ENCODE assay signal across 1 cellular context in genomic region chr9:738209-738915, GRCh38.
TF ChIP-seq lines count a peak whose summit lies in the region.

No MANE protein-coding gene starts in this region.

TF ChIP-seq in SK-N-SH, 30 proteins besides CTCF, POLR2A, EP300 and RAD21 (continued from another document):
- TF ChIP-seq IRF3 (IDR thresholded peaks at IDR 0.05; ENCODE audit: low read depth, low read length) (no peak), TEAD4 (IDR thresholded peaks at IDR 0.05; ENCODE audit: borderline replicate concordance, insufficient read depth) (no peak), TCF12 (IDR thresholded peaks at IDR 0.05) (peak; percentile 24; the same call in 1 of the 2 replicates), MAX (IDR thresholded peaks at IDR 0.05; ENCODE audit: low read depth) (0 out of 2 replicates have a peak, but pooled peaks have one; percentile 26), SMC3 (IDR thresholded peaks at IDR 0.05; ENCODE audit: low read depth, low read length) (no peak), PBX3 (IDR thresholded peaks at IDR 0.05) (no peak), TAF1 (IDR thresholded peaks at IDR 0.05; ENCODE audit: borderline replicate concordance, low read depth, low read length) (no peak), YY1 (IDR thresholded peaks at IDR 0.05; ENCODE audit: low read depth) (0 out of 2 replicates have a peak, but pooled peaks have one; percentile 10), NRF1 (IDR thresholded peaks at IDR 0.05; ENCODE audit: low read depth, low read length) (no peak), GABPA (IDR thresholded peaks at IDR 0.05; ENCODE audit: low read depth) (no peak)
